Comparison of ENCODE assay signal across 28 cellular contexts in genomic region chr5:109200221-109200620, GRCh38.
"Had no signal": no experiment of that assay in that cellular context is flagged by ENCODE, and none has a peak within 500 bp of the region (broad histone marks: within the 10 kb centered on the region; RNA-seq: fewer than 3 reads in every experiment).

No MANE protein-coding gene starts in this region.

- H3K9me3 ChIP-seq: ovary, right lobe of liver, thyroid gland, uterus had no signal

- H2AFZ ChIP-seq: neural progenitor cell, parathyroid adenoma had no signal

- H3K4me1 ChIP-seq: neural progenitor cell, parathyroid adenoma, psoas muscle, right lobe of liver, sigmoid colon, tibial nerve, upper lobe of right lung, uterus had no signal

- H3K9ac ChIP-seq: neural progenitor cell, parathyroid adenoma had no signal

- H3K9me3 Mint-ChIP-seq: stimulated activated naive CD8-positive, alpha-beta T cell treated with anti-CD3 and anti-CD28 coated beads, Interleukin-15, Interleukin-2, amounts not matched to agents 100 ng/mL and 50 ng/mL, for 24 hours had no signal

- H3K4me3 ChIP-seq: neural progenitor cell, ovary, psoas muscle, right lobe of liver, sigmoid colon, stomach, thoracic aorta, thyroid gland, tibial nerve, upper lobe of right lung, uterus had no signal

- DNase-seq: natural killer cell; occipital lobe; ovary; posterior cingulate gyrus; psoas muscle; right cardiac atrium; right lobe of liver; sigmoid colon; small intestine; stimulated activated CD4-positive, alpha-beta T cell treated with anti-CD3 and anti-CD28 coated beads, Interleukin-15, amount 100 ng/mL, for 24 hours; stimulated activated CD4-positive, alpha-beta T cell treated with anti-CD3 and anti-CD28 coated beads, Interleukin-2, amount 100 ng/mL, for 24 hours; stimulated activated CD4-positive, alpha-beta T cell treated with anti-CD3 and anti-CD28 coated beads, Interleukin-2, amount 100 ng/mL, for 48 hours; stimulated activated CD4-positive, alpha-beta T cell treated with anti-CD3 and anti-CD28 coated beads, Interleukin-4, amount 100 ng/mL, for 24 hours; stimulated activated naive B cell treated with anti-CD40 and anti-IgM and Interleukin-4, amounts not matched to agents 10 μg/mL and 1 μg/mL and 100 μg/mL, for 72 hours; stimulated activated naive CD4-positive, alpha-beta T cell treated with Interleukin-2 at 50 U/mL for 16 hours; stomach; thyroid gland; upper lobe of right lung; uterus had no signal

- ATAC-seq: natural killer cell; psoas muscle; right cardiac atrium; right lobe of liver; stimulated activated effector memory CD8-positive, alpha-beta T cell treated with anti-CD3 and anti-CD28 coated beads, Interleukin-12 subunit alpha, Interleukin-12 subunit beta, amount 100 ng/mL, for 72 hours; stimulated activated naive B cell treated with anti-CD40 and anti-IgM and Interleukin-4, amounts not matched to agents 10 μg/mL and 1 μg/mL and 100 μg/mL, for 72 hours; upper lobe of right lung had no signal

- H3K4me2 ChIP-seq: neural progenitor cell had no signal

- H3K36me3 Mint-ChIP-seq: natural killer cell; stimulated activated effector memory CD8-positive, alpha-beta T cell treated with anti-CD3 and anti-CD28 coated beads, Interleukin-12 subunit alpha, Interleukin-12 subunit beta, amount 100 ng/mL, for 72 hours had no signal

- H3K27ac Mint-ChIP-seq: natural killer cell; nephron; neural progenitor cell; progenitor cell of endocrine pancreas; stimulated activated effector memory CD8-positive, alpha-beta T cell treated with anti-CD3 and anti-CD28 coated beads, Interleukin-12 subunit alpha, Interleukin-12 subunit beta, amount 100 ng/mL, for 72 hours; stimulated activated naive B cell treated with anti-CD40 and anti-IgM and Interleukin-4, amounts not matched to agents 10 μg/mL and 1 μg/mL and 100 μg/mL, for 72 hours; stimulated activated naive CD8-positive, alpha-beta T cell treated with anti-CD3 and anti-CD28 coated beads, Interleukin-15, Interleukin-2, amounts not matched to agents 100 ng/mL and 50 ng/mL, for 24 hours; type B pancreatic cell had no signal

- H3K27me3 ChIP-seq: neural progenitor cell, ovary, right lobe of liver, sigmoid colon, stomach, thyroid gland, tibial nerve, upper lobe of right lung, uterus had no signal

- H3K27me3 Mint-ChIP-seq: progenitor cell of endocrine pancreas had no signal

- H3K4me3 Mint-ChIP-seq: natural killer cell; nephron; neural progenitor cell; stimulated activated effector memory CD8-positive, alpha-beta T cell treated with anti-CD3 and anti-CD28 coated beads, Interleukin-12 subunit alpha, Interleukin-12 subunit beta, amount 100 ng/mL, for 72 hours; stimulated activated naive B cell treated with anti-CD40 and anti-IgM and Interleukin-4, amounts not matched to agents 10 μg/mL and 1 μg/mL and 100 μg/mL, for 72 hours; stimulated activated naive CD8-positive, alpha-beta T cell treated with anti-CD3 and anti-CD28 coated beads, Interleukin-15, Interleukin-2, amounts not matched to agents 100 ng/mL and 50 ng/mL, for 24 hours; type B pancreatic cell had no signal

- H3K27ac ChIP-seq: neural progenitor cell, ovary, parathyroid adenoma, psoas muscle, right lobe of liver, sigmoid colon, stomach, thoracic aorta, thyroid gland, tibial nerve, upper lobe of right lung, uterus had no signal

- H3K4me1 Mint-ChIP-seq: natural killer cell; nephron; neural progenitor cell; stimulated activated effector memory CD8-positive, alpha-beta T cell treated with anti-CD3 and anti-CD28 coated beads, Interleukin-12 subunit alpha, Interleukin-12 subunit beta, amount 100 ng/mL, for 72 hours; stimulated activated naive B cell treated with anti-CD40 and anti-IgM and Interleukin-4, amounts not matched to agents 10 μg/mL and 1 μg/mL and 100 μg/mL, for 72 hours had no signal

- H3K36me3 ChIP-seq: neural progenitor cell, ovary, right lobe of liver, sigmoid colon, stomach, thoracic aorta, thyroid gland, tibial nerve, upper lobe of right lung, uterus had no signal
